Comparison of ENCODE assay signal across 8 cellular contexts in the genomic region with DNA sequence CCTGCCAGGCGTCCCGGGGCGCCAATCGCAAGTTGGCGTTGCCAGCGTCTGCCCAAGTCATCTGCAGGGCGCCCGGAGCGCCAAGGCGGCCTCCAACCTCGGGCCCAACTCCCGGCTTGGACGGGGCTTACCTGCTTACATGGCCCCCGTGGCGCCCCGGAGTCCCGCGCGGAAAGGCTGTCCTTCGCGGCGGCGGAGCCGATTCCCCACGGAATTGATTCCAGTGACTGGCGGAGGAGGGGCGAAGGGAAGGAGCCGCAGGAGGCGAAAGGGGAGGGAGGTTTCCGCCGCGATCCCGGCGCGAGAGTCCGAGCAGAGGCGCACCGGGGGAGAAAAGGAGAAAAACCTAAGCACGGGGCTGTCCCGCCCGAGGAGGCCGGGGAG.
DNase-seq lines count a peak whose midpoint lies in the region; ATAC-seq lines count a peak whose summit lies in the region.

No MANE protein-coding gene starts in this region.

- H3K27ac ChIP-seq in duodenal mucosa (ENCODE audit: low read depth, low read length) (peak overlapping the region; percentile 92), mucosa of rectum (ENCODE audit: low read depth in 2 of 2, low read length in 2 of 2) (peak overlapping the region; percentile 85 to 88)

- H3K9me3 ChIP-seq in duodenal mucosa (ENCODE audit: control insufficient read depth in 1 of 2, low read length in 2 of 2) (no peaks in the 10 kb centered on the region), mucosa of rectum (ENCODE audit: control insufficient read depth in 2 of 2, low read length in 2 of 2) (no peaks in the 10 kb centered on the region)

- H3K9ac ChIP-seq in duodenal mucosa (ENCODE audit: low read depth in 1 of 2, low read length in 2 of 2) (peak overlapping the region; percentile 66 to 72), mucosa of rectum (ENCODE audit: low read depth in 1 of 2, low read length in 2 of 2) (peak overlapping the region; percentile 48 to 89)

- H3K4me1 ChIP-seq in duodenal mucosa (ENCODE audit: control insufficient read depth in 1 of 2, insufficient read depth in 2 of 2, low read length in 2 of 2) (peaks cover 0 to 16% of the 10 kb centered on the region in 2 donors), mucosa of rectum (ENCODE audit: control insufficient read depth in 2 of 2, insufficient read depth in 2 of 2, low read length in 2 of 2) (peaks cover 3 to 12% of the 10 kb centered on the region in 2 donors)

- peaks cover 0 to 5% of the 10 kb centered on the region in 2 donors for H3K27me3 ChIP-seq in duodenal mucosa (ENCODE audit: control insufficient read depth in 1 of 2, insufficient read depth in 2 of 2, low read length in 2 of 2)
- no peaks in the 10 kb centered on the region for H3K27me3 ChIP-seq in mucosa of rectum (ENCODE audit: control insufficient read depth in 2 of 2, insufficient read depth in 2 of 2, low read length in 2 of 2)

- DNase-seq in NCI-H69 (lab: John Stamatoyannopoulos, UW), result peak; percentile 64
- DNase-seq in glomerular visceral epithelial cell (ENCODE audit: extremely low spot score), result no peak
- DNase-seq in inferior parietal cortex (ENCODE audit: extremely low spot score), result no peak
- DNase-seq in NCI-H1417 (lab: John Stamatoyannopoulos, UW), result no peak

- H3K36me3 ChIP-seq in duodenal mucosa (ENCODE audit: control insufficient read depth in 1 of 2, insufficient read depth in 2 of 2, low read length in 2 of 2), result no peaks in the 10 kb centered on the region
- H3K36me3 ChIP-seq in mucosa of rectum (ENCODE audit: control insufficient read depth in 2 of 2, insufficient read depth in 2 of 2, low read length in 2 of 2), result no peaks in the 10 kb centered on the region

- ATAC-seq in GM19438 (IDR thresholded peaks at IDR 0.05; ENCODE audit: low read depth, unreplicated experiment) (peak; percentile 7), HG03039 (IDR thresholded peaks at IDR 0.05; ENCODE audit: unreplicated experiment) (no peak)

- H3K4me3 ChIP-seq in duodenal mucosa (ENCODE audit: low read depth in 1 of 2, low read length in 2 of 2) (peak overlapping the region; percentile 73 to 84), mucosa of rectum (ENCODE audit: low read length in 2 of 2) (peak overlapping the region; percentile 82 to 83)
